ENCODE assay signal across 11 cellular contexts in genomic region chr16:77590707-77591106, GRCh38.
"Had no signal": no experiment of that assay in that cellular context is flagged by ENCODE, and none has a peak within 500 bp of the region (broad histone marks: within the 10 kb centered on the region; RNA-seq: fewer than 3 reads in every experiment).

No MANE protein-coding gene starts in this region.

- H3K4me3 Mint-ChIP-seq: GM23338, H9, HFFc6 had no signal

- H3K4me1 ChIP-seq: HAP-1 had no signal

- H3K9me3 ChIP-seq: HAP-1 had no signal

- H3K27ac Mint-ChIP-seq: GM23338, H9, HFFc6 had no signal

- FAIRE-seq: H1, H54 had no signal

- DNase-seq: GM23248, GOT3, H7, H9, HCEC 1CT, HFFc6 had no signal

- H2AFZ ChIP-seq: GM23248, GM23338 had no signal

- H3K9me3 Mint-ChIP-seq: GM23338, H9 had no signal

- H3K4me2 ChIP-seq: GM23338 had no signal

- H3K36me3 ChIP-seq: HAP-1 had no signal

- H3K4me3 ChIP-seq: GM23248, GM23338, HAP-1 had no signal

- H3K9ac ChIP-seq: GM23248 had no signal

- ATAC-seq: GM23338, HCT116 had no signal

- H3K27ac ChIP-seq: GM23248 had no signal
